8 cellular contexts compared by ENCODE assay signal in the genomic region with DNA sequence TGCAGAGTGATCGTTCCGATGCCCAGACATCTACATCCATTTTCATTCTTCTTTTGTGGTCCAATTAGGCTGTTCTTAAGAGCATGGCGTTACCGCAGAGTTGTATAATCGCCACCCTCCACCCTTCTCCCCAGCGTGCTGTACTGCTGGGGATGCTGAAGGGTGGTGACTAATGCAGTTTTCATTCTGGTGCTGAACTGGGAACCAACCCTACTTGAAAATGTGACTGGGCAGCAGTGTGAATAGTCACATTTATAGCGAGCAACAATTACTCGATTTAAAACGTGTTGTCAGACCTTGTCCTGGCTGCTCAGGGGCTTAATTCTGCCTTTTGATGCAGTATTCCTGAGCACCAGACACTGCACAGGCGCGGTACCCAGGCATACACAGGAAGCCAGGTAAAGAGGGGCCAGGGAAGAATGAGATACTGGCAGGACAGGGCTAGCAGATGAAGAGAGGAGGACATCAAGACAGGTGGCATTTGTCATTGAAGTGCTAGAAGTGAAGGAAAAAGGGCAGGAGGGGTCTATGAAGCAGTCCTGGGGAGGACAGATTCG. TPM values are rescaled to one million over a fixed set of nuclear protein-coding genes. Genes with fewer than 3 reads are reported as not detected.
DNase-seq lines count a peak whose midpoint lies in the region; ATAC-seq and TF ChIP-seq lines count a peak whose summit lies in the region.

No MANE protein-coding gene starts in this region.

- H3K27ac ChIP-seq in CD8-positive, alpha-beta memory T cell (ENCODE audit: low read depth, low read length): peak overlapping the region; percentile 95
- no peak overlapping the region for H3K27ac ChIP-seq in HUES6 (ENCODE audit: low read depth, low read length)
- peak overlapping the region in 11 of 12 donors; percentile 91 to 99 (median 97) for H3K27ac ChIP-seq in heart left ventricle
- H3K27ac ChIP-seq in prostate gland: peak overlapping the region; percentile 92 to 97

- no peaks in the 10 kb centered on the region for H3K9me3 ChIP-seq in CD8-positive, alpha-beta memory T cell (ENCODE audit: low read length)
- H3K9me3 ChIP-seq in HUES6 (ENCODE audit: control insufficient read depth, insufficient read depth, low read depth, low read length) (no peaks in the 10 kb centered on the region), heart left ventricle (no peaks in the 10 kb centered on the region), prostate gland (no peaks in the 10 kb centered on the region)

- peaks cover 0 to 43% (median 0%) of the 10 kb centered on the region in 3 donors for H3K36me3 Mint-ChIP-seq in CD8-positive, alpha-beta memory T cell
- peaks cover 25% of the 10 kb centered on the region for H3K36me3 Mint-ChIP-seq in activated T-helper 1 cell treated with anti-CD3 and anti-CD28 coated beads, Interleukin-12 subunit alpha, Interleukin-12 subunit beta, Interleukin-2, Interleukin-4 antibody, amounts not matched to agents 30 ng/mL and 10 ng/mL and 1 ng/mL, durations not matched to agents 14 hours and 24 hours and 36 hours (ENCODE audit: low read depth)

- H3K36me3 ChIP-seq in CD8-positive, alpha-beta memory T cell (ENCODE audit: insufficient read depth, low read length): no peaks in the 10 kb centered on the region
- H3K36me3 ChIP-seq in HUES6 (ENCODE audit: control insufficient read depth, insufficient read depth, low read length) (peaks cover 16% of the 10 kb centered on the region), heart left ventricle (peaks cover 0 to 22% (median 5%) of the 10 kb centered on the region in 9 donors), prostate gland (no peaks in the 10 kb centered on the region)

- H3K27me3 Mint-ChIP-seq in CD8-positive, alpha-beta memory T cell: no peaks in the 10 kb centered on the region
- no peaks in the 10 kb centered on the region for H3K27me3 Mint-ChIP-seq in activated T-helper 1 cell treated with anti-CD3 and anti-CD28 coated beads, Interleukin-12 subunit alpha, Interleukin-12 subunit beta, Interleukin-2, Interleukin-4 antibody, amounts not matched to agents 30 ng/mL and 10 ng/mL and 1 ng/mL, durations not matched to agents 14 hours and 24 hours and 36 hours (ENCODE audit: insufficient read depth)

- peak overlapping the region; percentile 59 for H3K9ac ChIP-seq in HUES6 (ENCODE audit: low read length)

- H3K4me3 Mint-ChIP-seq in CD8-positive, alpha-beta memory T cell: peak overlapping the region; percentile 87 to 97 (median 93)
- H3K4me3 Mint-ChIP-seq in activated T-helper 1 cell treated with anti-CD3 and anti-CD28 coated beads, Interleukin-12 subunit alpha, Interleukin-12 subunit beta, Interleukin-2, Interleukin-4 antibody, amounts not matched to agents 30 ng/mL and 10 ng/mL and 1 ng/mL, durations not matched to agents 14 hours and 24 hours and 36 hours: peak overlapping the region; percentile 89

- no peaks in the 10 kb centered on the region for H3K9me3 Mint-ChIP-seq in CD8-positive, alpha-beta memory T cell
- H3K9me3 Mint-ChIP-seq in activated T-helper 1 cell treated with anti-CD3 and anti-CD28 coated beads, Interleukin-12 subunit alpha, Interleukin-12 subunit beta, Interleukin-2, Interleukin-4 antibody, amounts not matched to agents 30 ng/mL and 10 ng/mL and 1 ng/mL, durations not matched to agents 14 hours and 24 hours and 36 hours: no peaks in the 10 kb centered on the region

- peak overlapping the region; percentile 95 for H3K4me3 ChIP-seq in CD8-positive, alpha-beta memory T cell (ENCODE audit: low read length)
- H3K4me3 ChIP-seq in HUES6 (ENCODE audit: low read depth, low read length) (peak overlapping the region; percentile 76), heart left ventricle (peak overlapping the region; percentile 57 to 98 (median 88)), prostate gland (peak overlapping the region; percentile 81 to 93)

- no peaks in the 10 kb centered on the region for H3K27me3 ChIP-seq in CD8-positive, alpha-beta memory T cell (ENCODE audit: insufficient read depth, low read length, poor library complexity, severe bottlenecking)
- H3K27me3 ChIP-seq in HUES6 (ENCODE audit: control insufficient read depth, insufficient read depth, low read length): peaks cover 4% of the 10 kb centered on the region; the same call in 1 of the 2 replicates
- H3K27me3 ChIP-seq in heart left ventricle: no peaks in the 10 kb centered on the region
- H3K27me3 ChIP-seq in prostate gland (replicated peaks; ENCODE audit: insufficient read depth): no peaks in the 10 kb centered on the region

- no peak for TF ChIP-seq POLR2A in heart left ventricle (IDR thresholded peaks at IDR 0.05)
- no peak for TF ChIP-seq POLR2A in prostate gland (IDR thresholded peaks at IDR 0.05)

- WGBS in heart left ventricle, 4 donors: 18 to 23% (median 19%) methylated on average over 12 of the region's 12 CpGs
- 11% methylated on average over 12 of the region's 12 CpGs for WGBS in prostate gland

- intact Hi-C loops in activated T-helper 1 cell treated with anti-CD3 and anti-CD28 coated beads, Interleukin-12 subunit alpha, Interleukin-12 subunit beta, Interleukin-2, Interleukin-4 antibody, amounts not matched to agents 30 ng/mL and 10 ng/mL and 1 ng/mL, durations not matched to agents 14 hours and 24 hours and 36 hours (cut with micrococcal nuclease): loop anchor here (1.0 to 5.0 kb wide), 5 partner anchors 54 to 342 kb away; partner anchors contain the start of genes NAA35 and TUT7
- intact Hi-C loops in heart left ventricle (cut with DNase I): loop anchor here in 2 of 10 donors (5.0 to 10.0 kb wide), 3 partner anchors 69 to 338 kb away; partner anchors contain the start of genes NAA35 (in 1 of the 2) and TUT7 (in 1 of the 2)
- intact Hi-C loops in prostate gland (cut with DNase I): loop anchor here (5.0 to 10.0 kb wide), 2 partner anchors 69 to 468 kb away; partner anchors contain the start of gene TUT7

- CTCF ChIA-PET in CD8-positive, alpha-beta memory T cell (lab: Charles Lee): interaction anchor here (0.7 to 1.1 kb wide), 3 partner anchors 8 to 50 kb away, joined by 3 read pairs; no protein-coding TSS in a partner anchor
- CTCF ChIA-PET in GM10248 (lab: Yijun Ruan, JAX): interaction anchor here (0.7 to 1.5 kb wide), 6 partner anchors 16 to 1146 kb away, joined by 3 to 5 read pairs (median 3); no protein-coding TSS in a partner anchor

- peaks cover 25% of the 10 kb centered on the region for H3K4me1 ChIP-seq in CD8-positive, alpha-beta memory T cell (ENCODE audit: insufficient read depth, low read length)
- H3K4me1 ChIP-seq in HUES6 (ENCODE audit: control insufficient read depth, insufficient read depth, low read length) (peaks cover 32% of the 10 kb centered on the region), heart left ventricle (peaks cover 0 to 40% (median 29%) of the 10 kb centered on the region in 12 donors), prostate gland (replicated peaks) (peaks cover 3% of the 10 kb centered on the region)

- no peak for DNase-seq in CD8-positive, alpha-beta memory T cell
- DNase-seq in activated T-helper 1 cell treated with anti-CD3 and anti-CD28 coated beads, Interleukin-12 subunit alpha, Interleukin-12 subunit beta, Interleukin-2, Interleukin-4 antibody, amounts not matched to agents 30 ng/mL and 10 ng/mL and 1 ng/mL, durations not matched to agents 14 hours and 24 hours and 36 hours (ENCODE audit: low spot score): no peak
- peak in 1 of 5 donors; percentile 39 for DNase-seq in heart left ventricle
- DNase-seq in prostate gland (ENCODE audit: low spot score): no peak
- DNase-seq in stimulated activated CD4-positive, alpha-beta T cell treated with anti-CD3 and anti-CD28 coated beads, Interleukin-12 subunit alpha, Interleukin-12 subunit beta, amount 100 ng/mL, for 4 hours: no peak
- no peak for DNase-seq in GM10248 (ENCODE audit: extremely low spot score)

- peak overlapping the region; percentile 89 to 99 (median 96) for H3K27ac Mint-ChIP-seq in CD8-positive, alpha-beta memory T cell
- H3K27ac Mint-ChIP-seq in activated T-helper 1 cell treated with anti-CD3 and anti-CD28 coated beads, Interleukin-12 subunit alpha, Interleukin-12 subunit beta, Interleukin-2, Interleukin-4 antibody, amounts not matched to agents 30 ng/mL and 10 ng/mL and 1 ng/mL, durations not matched to agents 14 hours and 24 hours and 36 hours: peak overlapping the region; percentile 96

- ATAC-seq in GM19463 (IDR thresholded peaks at IDR 0.05; ENCODE audit: unreplicated experiment): peak; percentile 6
- ATAC-seq in heart left ventricle: peak; percentile 4 to 38 (median 30)

- TF ChIP-seq CTCF in heart left ventricle (IDR thresholded peaks at IDR 0.05) (no peak), prostate gland (IDR thresholded peaks at IDR 0.05) (no peak), GM10248 (IDR thresholded peaks at IDR 0.05; ENCODE audit: control extremely low read depth, extremely low read depth, low read depth, missing control alignments) (no peak)

- POLR2A ChIA-PET in CD8-positive, alpha-beta memory T cell (lab: Charles Lee): interaction anchor here (0.6 to 1.6 kb wide), 8 partner anchors 12 to 1692 kb away, joined by 3 to 7 read pairs (median 3); partner anchors contain the start of genes CDK20, GAS1 and TUT7
- POLR2A ChIA-PET in GM10248 (lab: Yijun Ruan, JAX): interaction anchor here (0.5 to 0.9 kb wide), 3 partner anchors 10 to 171 kb away, joined by 3 to 4 read pairs (median 4); no protein-coding TSS in a partner anchor

- peaks cover 35 to 46% (median 38%) of the 10 kb centered on the region in 3 donors for H3K4me1 Mint-ChIP-seq in CD8-positive, alpha-beta memory T cell
- peaks cover 36% of the 10 kb centered on the region for H3K4me1 Mint-ChIP-seq in activated T-helper 1 cell treated with anti-CD3 and anti-CD28 coated beads, Interleukin-12 subunit alpha, Interleukin-12 subunit beta, Interleukin-2, Interleukin-4 antibody, amounts not matched to agents 30 ng/mL and 10 ng/mL and 1 ng/mL, durations not matched to agents 14 hours and 24 hours and 36 hours (ENCODE audit: low read depth)

RNA-seq across cellular contexts. Expression of gene ISCA1, which starts 0.7 kb away (rescaled TPM):
- total RNA-seq in CD8-positive, alpha-beta memory T cell: 10 to 100 TPM; 33.4 to 35.6 TPM
- 55.1 TPM for polyA plus RNA-seq in CD8-positive, alpha-beta memory T cell
- 27.4 and 30.3 TPM in 2 replicates for total RNA-seq in activated T-helper 1 cell treated with anti-CD3 and anti-CD28 coated beads, Interleukin-12 subunit alpha, Interleukin-12 subunit beta, Interleukin-2, Interleukin-4 antibody, amounts not matched to agents 30 ng/mL and 10 ng/mL and 1 ng/mL, durations not matched to agents 14 hours and 24 hours and 36 hours
- total RNA-seq in heart left ventricle: 100 to 1,000 TPM in 1 of 9 donors, 10 to 100 TPM in 8; 47.1 to 104 (median 72.6) TPM
- 10 to 100 TPM; 39.2 to 64.7 TPM for polyA plus RNA-seq in heart left ventricle
- 10 to 100 TPM; 39.4 to 51.9 TPM for total RNA-seq in prostate gland

RNA-seq across cellular contexts. Expression of gene C9orf153, which starts 23.6 kb away (rescaled TPM):
- under 1 TPM; 0.27 to 0.33 TPM for total RNA-seq in CD8-positive, alpha-beta memory T cell
- polyA plus RNA-seq in CD8-positive, alpha-beta memory T cell: not detected
- total RNA-seq in activated T-helper 1 cell treated with anti-CD3 and anti-CD28 coated beads, Interleukin-12 subunit alpha, Interleukin-12 subunit beta, Interleukin-2, Interleukin-4 antibody, amounts not matched to agents 30 ng/mL and 10 ng/mL and 1 ng/mL, durations not matched to agents 14 hours and 24 hours and 36 hours: 0.34 TPM in 1 of 2 replicates, not detected in the other
- total RNA-seq in heart left ventricle (under 1 TPM in 5 of 9 donors, not detected in 4; 0.21 to 0.72 (median 0.42) TPM), prostate gland (1 to 10 TPM in 1 of 2 donors, not detected in 1; 1.6 TPM)
- polyA plus RNA-seq in heart left ventricle: under 1 TPM; 0.14 to 0.50 TPM
